In genomic region chr20:25065625-25066338, GRCh38 we compare ENCODE assay signal across 1 cellular context.
TF ChIP-seq lines count a peak whose summit lies in the region.

No MANE protein-coding gene starts in this region.

TF ChIP-seq in HepG2, 621 proteins besides CTCF, POLR2A, EP300 and RAD21 (continued from another document and continues in another):
- TF ChIP-seq, protein P1, sequence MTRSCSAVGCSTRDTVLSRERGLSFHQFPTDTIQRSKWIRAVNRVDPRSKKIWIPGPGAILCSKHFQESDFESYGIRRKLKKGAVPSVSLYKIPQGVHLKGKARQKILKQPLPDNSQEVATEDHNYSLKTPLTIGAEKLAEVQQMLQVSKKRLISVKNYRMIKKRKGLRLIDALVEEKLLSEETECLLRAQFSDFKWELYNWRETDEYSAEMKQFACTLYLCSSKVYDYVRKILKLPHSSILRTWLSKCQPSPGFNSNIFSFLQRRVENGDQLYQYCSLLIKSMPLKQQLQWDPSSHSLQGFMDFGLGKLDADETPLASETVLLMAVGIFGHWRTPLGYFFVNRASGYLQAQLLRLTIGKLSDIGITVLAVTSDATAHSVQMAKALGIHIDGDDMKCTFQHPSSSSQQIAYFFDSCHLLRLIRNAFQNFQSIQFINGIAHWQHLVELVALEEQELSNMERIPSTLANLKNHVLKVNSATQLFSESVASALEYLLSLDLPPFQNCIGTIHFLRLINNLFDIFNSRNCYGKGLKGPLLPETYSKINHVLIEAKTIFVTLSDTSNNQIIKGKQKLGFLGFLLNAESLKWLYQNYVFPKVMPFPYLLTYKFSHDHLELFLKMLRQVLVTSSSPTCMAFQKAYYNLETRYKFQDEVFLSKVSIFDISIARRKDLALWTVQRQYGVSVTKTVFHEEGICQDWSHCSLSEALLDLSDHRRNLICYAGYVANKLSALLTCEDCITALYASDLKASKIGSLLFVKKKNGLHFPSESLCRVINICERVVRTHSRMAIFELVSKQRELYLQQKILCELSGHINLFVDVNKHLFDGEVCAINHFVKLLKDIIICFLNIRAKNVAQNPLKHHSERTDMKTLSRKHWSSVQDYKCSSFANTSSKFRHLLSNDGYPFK (CRISPR knock-in tag; IDR thresholded peaks at IDR 0.05; ENCODE audit: borderline replicate concordance): no peak
- TF ChIP-seq ZNF652 (CRISPR knock-in tag; IDR thresholded peaks at IDR 0.05; ENCODE audit: borderline replicate concordance, low read depth) (no peak), ATM (IDR thresholded peaks at IDR 0.05; ENCODE audit: borderline replicate concordance) (no peak), NBN (conservative IDR thresholded peaks at IDR 0.05) (no peak), ZNF776 (CRISPR knock-in tag; IDR thresholded peaks at IDR 0.05) (no peak), ZEB1 (IDR thresholded peaks at IDR 0.05; ENCODE audit: insufficient replicate concordance, low read depth) (peak; percentile 22), ZNF639 (CRISPR knock-in tag; conservative IDR thresholded peaks at IDR 0.05) (0 out of 2 replicates have a peak, but pooled peaks have one; percentile 38), ADNP (CRISPR knock-in tag; IDR thresholded peaks at IDR 0.05) (no peak), TSC22D2 (CRISPR knock-in tag; IDR thresholded peaks at IDR 0.05; ENCODE audit: borderline replicate concordance) (0 out of 2 replicates have a peak, but pooled peaks have one; percentile 18), ATAD3A (CRISPR knock-in tag; IDR thresholded peaks at IDR 0.05) (no peak), KAT7 (CRISPR knock-in tag; IDR thresholded peaks at IDR 0.05; ENCODE audit: borderline replicate concordance) (no peak), ZNF501 (CRISPR knock-in tag; IDR thresholded peaks at IDR 0.05) (peak; percentile 70; the same call in 1 of the 2 replicates), HNRNPK (IDR thresholded peaks at IDR 0.05; ENCODE audit: low read depth, low read length, poor library complexity, severe bottlenecking) (no peak), ZNF792 (CRISPR knock-in tag; IDR thresholded peaks at IDR 0.05) (0 out of 2 replicates have a peak, but pooled peaks have one; percentile 7), PATZ1 (CRISPR knock-in tag; IDR thresholded peaks at IDR 0.05) (peak; percentile 38; the same call in 1 of the 2 replicates), TOPORS (CRISPR knock-in tag; IDR thresholded peaks at IDR 0.05) (no peak), GTF2F1 (IDR thresholded peaks at IDR 0.05; ENCODE audit: low read length) (no peak), ZNF235 (CRISPR knock-in tag; IDR thresholded peaks at IDR 0.05; ENCODE audit: borderline replicate concordance) (no peak), ZNF180 (CRISPR knock-in tag; IDR thresholded peaks at IDR 0.05; ENCODE audit: borderline replicate concordance, low read depth) (no peak), ZNF30 (CRISPR knock-in tag; IDR thresholded peaks at IDR 0.05) (no peak), RFX1 (IDR thresholded peaks at IDR 0.05) (no peak), ZSCAN5A (CRISPR knock-in tag; IDR thresholded peaks at IDR 0.05; ENCODE audit: borderline replicate concordance) (peak; percentile 48; the same call in 1 of the 2 replicates), ZNF572 (CRISPR knock-in tag; IDR thresholded peaks at IDR 0.05) (no peak), YEATS2 (CRISPR knock-in tag; IDR thresholded peaks at IDR 0.05; ENCODE audit: borderline replicate concordance) (peak; percentile 34; the same call in 1 of the 2 replicates), ZNF468 (CRISPR knock-in tag; IDR thresholded peaks at IDR 0.05) (no peak), XRCC5 (optimal IDR thresholded peaks at IDR 0.05; ENCODE audit: low read length) (peak; percentile 38), RCOR2 (CRISPR knock-in tag; IDR thresholded peaks at IDR 0.05) (0 out of 2 replicates have a peak, but pooled peaks have one; percentile 32), ZNF790 (CRISPR knock-in tag; IDR thresholded peaks at IDR 0.05; ENCODE audit: borderline replicate concordance) (no peak), SMC3 (IDR thresholded peaks at IDR 0.05; ENCODE audit: low read length) (peak; percentile 100), ZNF773 (CRISPR knock-in tag; IDR thresholded peaks at IDR 0.05; ENCODE audit: borderline replicate concordance) (no peak)
- TF ChIP-seq, protein P2, sequence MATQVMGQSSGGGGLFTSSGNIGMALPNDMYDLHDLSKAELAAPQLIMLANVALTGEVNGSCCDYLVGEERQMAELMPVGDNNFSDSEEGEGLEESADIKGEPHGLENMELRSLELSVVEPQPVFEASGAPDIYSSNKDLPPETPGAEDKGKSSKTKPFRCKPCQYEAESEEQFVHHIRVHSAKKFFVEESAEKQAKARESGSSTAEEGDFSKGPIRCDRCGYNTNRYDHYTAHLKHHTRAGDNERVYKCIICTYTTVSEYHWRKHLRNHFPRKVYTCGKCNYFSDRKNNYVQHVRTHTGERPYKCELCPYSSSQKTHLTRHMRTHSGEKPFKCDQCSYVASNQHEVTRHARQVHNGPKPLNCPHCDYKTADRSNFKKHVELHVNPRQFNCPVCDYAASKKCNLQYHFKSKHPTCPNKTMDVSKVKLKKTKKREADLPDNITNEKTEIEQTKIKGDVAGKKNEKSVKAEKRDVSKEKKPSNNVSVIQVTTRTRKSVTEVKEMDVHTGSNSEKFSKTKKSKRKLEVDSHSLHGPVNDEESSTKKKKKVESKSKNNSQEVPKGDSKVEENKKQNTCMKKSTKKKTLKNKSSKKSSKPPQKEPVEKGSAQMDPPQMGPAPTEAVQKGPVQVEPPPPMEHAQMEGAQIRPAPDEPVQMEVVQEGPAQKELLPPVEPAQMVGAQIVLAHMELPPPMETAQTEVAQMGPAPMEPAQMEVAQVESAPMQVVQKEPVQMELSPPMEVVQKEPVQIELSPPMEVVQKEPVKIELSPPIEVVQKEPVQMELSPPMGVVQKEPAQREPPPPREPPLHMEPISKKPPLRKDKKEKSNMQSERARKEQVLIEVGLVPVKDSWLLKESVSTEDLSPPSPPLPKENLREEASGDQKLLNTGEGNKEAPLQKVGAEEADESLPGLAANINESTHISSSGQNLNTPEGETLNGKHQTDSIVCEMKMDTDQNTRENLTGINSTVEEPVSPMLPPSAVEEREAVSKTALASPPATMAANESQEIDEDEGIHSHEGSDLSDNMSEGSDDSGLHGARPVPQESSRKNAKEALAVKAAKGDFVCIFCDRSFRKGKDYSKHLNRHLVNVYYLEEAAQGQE (IDR thresholded peaks at IDR 0.05; ENCODE audit: borderline replicate concordance in 1 of 2, low read depth in 1 of 2, low read length in 2 of 2): no peak
- TF ChIP-seq, protein P3, sequence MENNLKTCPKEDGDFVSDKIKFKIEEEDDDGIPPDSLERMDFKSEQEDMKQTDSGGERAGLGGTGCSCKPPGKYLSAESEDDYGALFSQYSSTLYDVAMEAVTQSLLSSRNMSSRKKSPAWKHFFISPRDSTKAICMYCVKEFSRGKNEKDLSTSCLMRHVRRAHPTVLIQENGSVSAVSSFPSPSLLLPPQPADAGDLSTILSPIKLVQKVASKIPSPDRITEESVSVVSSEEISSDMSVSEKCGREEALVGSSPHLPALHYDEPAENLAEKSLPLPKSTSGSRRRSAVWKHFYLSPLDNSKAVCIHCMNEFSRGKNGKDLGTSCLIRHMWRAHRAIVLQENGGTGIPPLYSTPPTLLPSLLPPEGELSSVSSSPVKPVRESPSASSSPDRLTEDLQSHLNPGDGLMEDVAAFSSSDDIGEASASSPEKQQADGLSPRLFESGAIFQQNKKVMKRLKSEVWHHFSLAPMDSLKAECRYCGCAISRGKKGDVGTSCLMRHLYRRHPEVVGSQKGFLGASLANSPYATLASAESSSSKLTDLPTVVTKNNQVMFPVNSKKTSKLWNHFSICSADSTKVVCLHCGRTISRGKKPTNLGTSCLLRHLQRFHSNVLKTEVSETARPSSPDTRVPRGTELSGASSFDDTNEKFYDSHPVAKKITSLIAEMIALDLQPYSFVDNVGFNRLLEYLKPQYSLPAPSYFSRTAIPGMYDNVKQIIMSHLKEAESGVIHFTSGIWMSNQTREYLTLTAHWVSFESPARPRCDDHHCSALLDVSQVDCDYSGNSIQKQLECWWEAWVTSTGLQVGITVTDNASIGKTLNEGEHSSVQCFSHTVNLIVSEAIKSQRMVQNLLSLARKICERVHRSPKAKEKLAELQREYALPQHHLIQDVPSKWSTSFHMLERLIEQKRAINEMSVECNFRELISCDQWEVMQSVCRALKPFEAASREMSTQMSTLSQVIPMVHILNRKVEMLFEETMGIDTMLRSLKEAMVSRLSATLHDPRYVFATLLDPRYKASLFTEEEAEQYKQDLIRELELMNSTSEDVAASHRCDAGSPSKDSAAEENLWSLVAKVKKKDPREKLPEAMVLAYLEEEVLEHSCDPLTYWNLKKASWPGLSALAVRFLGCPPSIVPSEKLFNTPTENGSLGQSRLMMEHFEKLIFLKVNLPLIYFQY (CRISPR knock-in tag; IDR thresholded peaks at IDR 0.05; ENCODE audit: borderline replicate concordance): no peak
- TF ChIP-seq, protein P4, sequence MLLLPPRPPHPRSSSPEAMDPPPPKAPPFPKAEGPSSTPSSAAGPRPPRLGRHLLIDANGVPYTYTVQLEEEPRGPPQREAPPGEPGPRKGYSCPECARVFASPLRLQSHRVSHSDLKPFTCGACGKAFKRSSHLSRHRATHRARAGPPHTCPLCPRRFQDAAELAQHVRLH (CRISPR knock-in tag; IDR thresholded peaks at IDR 0.05; ENCODE audit: borderline replicate concordance, low read depth): peak; percentile 26; the same call in 1 of the 2 replicates
- TF ChIP-seq, protein P5, sequence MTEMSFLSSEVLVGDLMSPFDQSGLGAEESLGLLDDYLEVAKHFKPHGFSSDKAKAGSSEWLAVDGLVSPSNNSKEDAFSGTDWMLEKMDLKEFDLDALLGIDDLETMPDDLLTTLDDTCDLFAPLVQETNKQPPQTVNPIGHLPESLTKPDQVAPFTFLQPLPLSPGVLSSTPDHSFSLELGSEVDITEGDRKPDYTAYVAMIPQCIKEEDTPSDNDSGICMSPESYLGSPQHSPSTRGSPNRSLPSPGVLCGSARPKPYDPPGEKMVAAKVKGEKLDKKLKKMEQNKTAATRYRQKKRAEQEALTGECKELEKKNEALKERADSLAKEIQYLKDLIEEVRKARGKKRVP (CRISPR knock-in tag; IDR thresholded peaks at IDR 0.05): no peak
- TF ChIP-seq, protein P6, sequence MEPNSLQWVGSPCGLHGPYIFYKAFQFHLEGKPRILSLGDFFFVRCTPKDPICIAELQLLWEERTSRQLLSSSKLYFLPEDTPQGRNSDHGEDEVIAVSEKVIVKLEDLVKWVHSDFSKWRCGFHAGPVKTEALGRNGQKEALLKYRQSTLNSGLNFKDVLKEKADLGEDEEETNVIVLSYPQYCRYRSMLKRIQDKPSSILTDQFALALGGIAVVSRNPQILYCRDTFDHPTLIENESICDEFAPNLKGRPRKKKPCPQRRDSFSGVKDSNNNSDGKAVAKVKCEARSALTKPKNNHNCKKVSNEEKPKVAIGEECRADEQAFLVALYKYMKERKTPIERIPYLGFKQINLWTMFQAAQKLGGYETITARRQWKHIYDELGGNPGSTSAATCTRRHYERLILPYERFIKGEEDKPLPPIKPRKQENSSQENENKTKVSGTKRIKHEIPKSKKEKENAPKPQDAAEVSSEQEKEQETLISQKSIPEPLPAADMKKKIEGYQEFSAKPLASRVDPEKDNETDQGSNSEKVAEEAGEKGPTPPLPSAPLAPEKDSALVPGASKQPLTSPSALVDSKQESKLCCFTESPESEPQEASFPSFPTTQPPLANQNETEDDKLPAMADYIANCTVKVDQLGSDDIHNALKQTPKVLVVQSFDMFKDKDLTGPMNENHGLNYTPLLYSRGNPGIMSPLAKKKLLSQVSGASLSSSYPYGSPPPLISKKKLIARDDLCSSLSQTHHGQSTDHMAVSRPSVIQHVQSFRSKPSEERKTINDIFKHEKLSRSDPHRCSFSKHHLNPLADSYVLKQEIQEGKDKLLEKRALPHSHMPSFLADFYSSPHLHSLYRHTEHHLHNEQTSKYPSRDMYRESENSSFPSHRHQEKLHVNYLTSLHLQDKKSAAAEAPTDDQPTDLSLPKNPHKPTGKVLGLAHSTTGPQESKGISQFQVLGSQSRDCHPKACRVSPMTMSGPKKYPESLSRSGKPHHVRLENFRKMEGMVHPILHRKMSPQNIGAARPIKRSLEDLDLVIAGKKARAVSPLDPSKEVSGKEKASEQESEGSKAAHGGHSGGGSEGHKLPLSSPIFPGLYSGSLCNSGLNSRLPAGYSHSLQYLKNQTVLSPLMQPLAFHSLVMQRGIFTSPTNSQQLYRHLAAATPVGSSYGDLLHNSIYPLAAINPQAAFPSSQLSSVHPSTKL (CRISPR knock-in tag; IDR thresholded peaks at IDR 0.05): peak; percentile 25; the same call in 1 of the 2 replicates
